21 cellular contexts compared by ENCODE assay signal in genomic region chr20:51097334-51098176, GRCh38.
"Had no signal": no experiment of that assay in that cellular context is flagged by ENCODE, and none has a peak within 500 bp of the region (broad histone marks: within the 10 kb centered on the region; RNA-seq: fewer than 3 reads in every experiment).

No MANE protein-coding gene starts in this region.

- H3K4me3 ChIP-seq: ascending aorta, esophagus muscularis mucosa, left ventricle myocardium inferior, lung, pancreas, psoas muscle, sigmoid colon, smooth muscle cell, suprapubic skin, tibial artery had no signal

- H3K36me3 ChIP-seq: ascending aorta, brain microvascular endothelial cell, esophagus muscularis mucosa, left ventricle myocardium inferior, pancreas, sigmoid colon, suprapubic skin, tibial artery had no signal

- H3K27ac Mint-ChIP-seq: activated CD4-positive, alpha-beta T cell treated with anti-CD3 and anti-CD28 coated beads for 36 hours; activated naive CD8-positive, alpha-beta T cell; dendritic cell treated with granulocyte-macrophage colony-stimulating factor and Interleukin-4, amounts not matched to agents 40 ng/mL and 50 ng/mL, for 4 days; naive thymus-derived CD4-positive, alpha-beta T cell; stimulated activated naive B cell treated with anti-CD40 and anti-IgM and Interleukin-4, amounts not matched to agents 10 μg/mL and 1 μg/mL and 100 μg/mL, for 72 hours had no signal

- H3K36me3 Mint-ChIP-seq: activated naive CD8-positive, alpha-beta T cell; naive thymus-derived CD4-positive, alpha-beta T cell had no signal

- H3K27ac ChIP-seq: ascending aorta, brain microvascular endothelial cell, esophagus muscularis mucosa, left ventricle myocardium inferior, pancreas, psoas muscle, sigmoid colon, suprapubic skin, tibial artery had no signal

- H3K4me3 Mint-ChIP-seq: activated CD4-positive, alpha-beta T cell treated with anti-CD3 and anti-CD28 coated beads for 36 hours; activated naive CD8-positive, alpha-beta T cell; dendritic cell treated with granulocyte-macrophage colony-stimulating factor and Interleukin-4, amounts not matched to agents 40 ng/mL and 50 ng/mL, for 4 days; naive thymus-derived CD4-positive, alpha-beta T cell; stimulated activated naive B cell treated with anti-CD40 and anti-IgM and Interleukin-4, amounts not matched to agents 10 μg/mL and 1 μg/mL and 100 μg/mL, for 72 hours had no signal

- ATAC-seq: activated CD4-positive, alpha-beta T cell treated with anti-CD3 and anti-CD28 coated beads for 36 hours; naive thymus-derived CD4-positive, alpha-beta T cell; pancreas; psoas muscle had no signal

- H3K9me3 ChIP-seq: ascending aorta, esophagus muscularis mucosa, left ventricle myocardium inferior, pancreas, psoas muscle, sigmoid colon, suprapubic skin, tibial artery had no signal

- H3K27me3 ChIP-seq: ascending aorta, pancreas had no signal

- DNase-seq: activated CD4-positive, alpha-beta T cell treated with anti-CD3 and anti-CD28 coated beads for 36 hours; activated CD4-positive, CD25-positive, alpha-beta regulatory T cell; activated effector memory CD4-positive, alpha-beta T cell treated with Interleukin-2 at 50 U/mL for 16 hours; activated naive CD4-positive, alpha-beta T cell treated with Interleukin-2 at 50 U/mL for 16 hours; brain microvascular endothelial cell; foreskin melanocyte; left ventricle myocardium inferior; naive thymus-derived CD4-positive, alpha-beta T cell; pancreas; psoas muscle; sigmoid colon; stimulated activated CD4-positive, alpha-beta T cell treated with anti-CD3 and anti-CD28 coated beads, Interleukin-1b, Interleukin-23, amount 100 ng/mL, for 48 hours; stimulated activated naive B cell treated with anti-CD40 and anti-IgM and Interleukin-4, amounts not matched to agents 10 μg/mL and 1 μg/mL and 100 μg/mL, for 72 hours; tibial artery had no signal

- H3K9me3 Mint-ChIP-seq: dendritic cell treated with granulocyte-macrophage colony-stimulating factor and Interleukin-4, amounts not matched to agents 40 ng/mL and 50 ng/mL, for 4 days; stimulated activated naive B cell treated with anti-CD40 and anti-IgM and Interleukin-4, amounts not matched to agents 10 μg/mL and 1 μg/mL and 100 μg/mL, for 72 hours had no signal

- H3K4me2 ChIP-seq: smooth muscle cell had no signal

- H3K4me1 ChIP-seq: ascending aorta, left ventricle myocardium inferior, pancreas, psoas muscle, sigmoid colon, suprapubic skin had no signal
